ENCODE assay signal across 22 cellular contexts in genomic region chr12:90170740-90171139, GRCh38.
"Had no signal": no experiment of that assay in that cellular context is flagged by ENCODE, and none has a peak within 500 bp of the region (broad histone marks: within the 10 kb centered on the region; RNA-seq: fewer than 3 reads in every experiment).

No MANE protein-coding gene starts in this region.

- FAIRE-seq: HepG2 had no signal

- H3K9me3 ChIP-seq: SJSA1 had no signal

- H3K4me1 ChIP-seq: SJSA1 had no signal

- ATAC-seq: HepG2 had no signal

- H3K36me3 ChIP-seq: SJSA1 had no signal

- H3K4me3 ChIP-seq: SJSA1, SK-N-MC had no signal

- H3K4me2 ChIP-seq: KMS-11 had no signal

- DNase-seq: IMR-90, Kasumi-1, MM.1S, NCI-H1092 treated with DMSO at 0.1 percent for 48 hours, NCI-H1436, NCI-H187, NCI-H2029, NCI-H2081 treated with DMSO at 0.1 percent for 48 hours, NCI-H2171, NCI-H226, NCI-H446, NCI-H510A, NCI-H524 treated with DMSO at 0.1 percent for 48 hours, NCI-H69, NCI-H774, Right ventricle myocardium superior, RPMI8226, SIG-M5 had no signal

- H3K9ac ChIP-seq: KMS-11 had no signal

- H3K27ac ChIP-seq: KMS-11, SJSA1, SK-N-MC had no signal

- H3K27me3 ChIP-seq: SJSA1 had no signal
